16 cellular contexts compared by ENCODE assay signal in the genomic region with DNA sequence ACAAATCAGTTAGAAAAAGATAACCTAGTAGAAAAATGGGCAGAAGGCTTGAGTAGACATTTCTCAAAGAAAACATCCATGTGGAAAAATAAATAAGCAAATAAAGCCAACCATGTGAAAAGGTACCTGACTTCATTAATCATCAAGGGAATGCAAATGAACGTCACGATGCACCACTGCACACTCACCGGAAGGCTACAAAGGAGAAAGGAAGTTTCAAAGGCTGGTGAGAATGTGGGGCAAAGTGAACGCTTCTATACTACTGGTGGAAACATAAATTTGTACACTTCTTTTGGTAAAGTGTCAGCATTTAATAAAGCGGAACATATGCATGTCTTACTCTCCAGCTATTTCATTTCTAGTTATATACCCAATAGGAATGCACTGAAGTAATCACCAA.
A peak's percentile ranks its signal among the peaks of the same experiment; 100 is the strongest.
DNase-seq lines count a peak whose midpoint lies in the region; ATAC-seq, FAIRE-seq and TF ChIP-seq lines count a peak whose summit lies in the region.
"Had no signal": no experiment of that assay in that cellular context is flagged by ENCODE, and none has a peak within 500 bp of the region (broad histone marks: within the 10 kb centered on the region; RNA-seq: fewer than 3 reads in every experiment).

No MANE protein-coding gene starts in this region.

- no peak for TF ChIP-seq POLR2A in GM12892 (IDR thresholded peaks at IDR 0.05; ENCODE audit: low read depth, low read length)

- peak; percentile 14 for FAIRE-seq in GM12892 (lab: Jason Lieb, UNC)
- FAIRE-seq: K562 had no signal

- POLR2A ChIA-PET in CD8-positive, alpha-beta memory T cell (lab: Charles Lee), result no interaction called here

- H3K9me3 ChIP-seq in Karpas-422 (ENCODE audit: low read length), result no peaks in the 10 kb centered on the region
- H3K9me3 ChIP-seq in CD8-positive, alpha-beta memory T cell (ENCODE audit: low read length), result no peaks in the 10 kb centered on the region
- H3K9me3 ChIP-seq: SK-N-SH had no signal

- DNase-seq in GM12892 (ENCODE audit: insufficient read length) (no peak), Karpas-422 (peak; percentile 91), iris pigment epithelial cell (ENCODE audit: low read depth) (peak; percentile 9), T1000 (lab: John Stamatoyannopoulos, UW) (no peak)
- DNase-seq in stimulated activated CD4-positive, alpha-beta T cell treated with anti-CD3 and anti-CD28 coated beads, Interleukin-12 subunit alpha, Interleukin-12 subunit beta, amount 100 ng/mL, for 4 hours, result no peak
- no peak for DNase-seq in CD8-positive, alpha-beta memory T cell
- DNase-seq: Calu3, DMS53, NCI-H1436, NCI-H2029, NCI-H524, SHP77, SK-N-SH, T-cell had no signal

- peaks cover 41% of the 10 kb centered on the region for H3K4me1 ChIP-seq in Karpas-422 (ENCODE audit: low read length)
- no peaks in the 10 kb centered on the region for H3K4me1 ChIP-seq in CD8-positive, alpha-beta memory T cell (ENCODE audit: insufficient read depth, low read length)

- peaks cover 18% of the 10 kb centered on the region for H3K27me3 Mint-ChIP-seq in stimulated activated memory B cell treated with anti-CD40 and anti-IgM and Interleukin-4, amounts not matched to agents 10 μg/mL and 1 μg/mL and 100 μg/mL, for 72 hours
- peaks cover 23% of the 10 kb centered on the region in 2 donors for H3K27me3 Mint-ChIP-seq in CD8-positive, alpha-beta memory T cell

- H2AFZ ChIP-seq in Karpas-422 (ENCODE audit: low read length), result peak overlapping the region; percentile 68

- no peaks in the 10 kb centered on the region for H4K20me1 ChIP-seq in Karpas-422 (ENCODE audit: insufficient read depth, low read depth, low read length)

- peaks cover 7% of the 10 kb centered on the region for H3K4me1 Mint-ChIP-seq in stimulated activated memory B cell treated with anti-CD40 and anti-IgM and Interleukin-4, amounts not matched to agents 10 μg/mL and 1 μg/mL and 100 μg/mL, for 72 hours
- no peaks in the 10 kb centered on the region for H3K4me1 Mint-ChIP-seq in CD8-positive, alpha-beta memory T cell
- H3K4me1 Mint-ChIP-seq: T-cell had no signal

- H3K27ac ChIP-seq in Karpas-422 (ENCODE audit: low read length), result peak overlapping the region; percentile 90
- H3K27ac ChIP-seq in CD8-positive, alpha-beta memory T cell (ENCODE audit: low read depth, low read length), result no peak overlapping the region

- H3K9ac ChIP-seq in Karpas-422 (ENCODE audit: low read length), result no peak overlapping the region
- H3K9ac ChIP-seq: SK-N-SH had no signal

- no peaks in the 10 kb centered on the region for H3K9me2 ChIP-seq in Karpas-422 (replicated peaks; ENCODE audit: insufficient read depth, low read length)
- H3K9me2 ChIP-seq: SK-N-SH had no signal

- CTCF ChIA-PET in CD8-positive, alpha-beta memory T cell (lab: Charles Lee), result no interaction called here

- peaks cover 5% of the 10 kb centered on the region for H3K9me3 Mint-ChIP-seq in stimulated activated memory B cell treated with anti-CD40 and anti-IgM and Interleukin-4, amounts not matched to agents 10 μg/mL and 1 μg/mL and 100 μg/mL, for 72 hours
- peaks cover 9 to 15% (median 12%) of the 10 kb centered on the region in 5 donors for H3K9me3 Mint-ChIP-seq in CD8-positive, alpha-beta memory T cell

- no peaks in the 10 kb centered on the region for H3K27me3 ChIP-seq in Karpas-422 (ENCODE audit: low read length)
- no peaks in the 10 kb centered on the region for H3K27me3 ChIP-seq in CD8-positive, alpha-beta memory T cell (ENCODE audit: insufficient read depth, low read length, poor library complexity, severe bottlenecking)

- peak overlapping the region; percentile 14; the same call in 1 of the 2 replicates for H3K4me3 ChIP-seq in Karpas-422 (ENCODE audit: low read length)
- no peak overlapping the region for H3K4me3 ChIP-seq in CD8-positive, alpha-beta memory T cell (ENCODE audit: low read length)
- H3K4me3 ChIP-seq: K562 had no signal

- H3K4me2 ChIP-seq in Karpas-422 (ENCODE audit: low read depth, low read length, poor library complexity, severe bottlenecking), result peak overlapping the region; percentile 55
- H3K4me2 ChIP-seq: SK-N-SH had no signal

- H3K79me2 ChIP-seq in Karpas-422 (ENCODE audit: low read length), result no peaks in the 10 kb centered on the region

- H3K36me3 Mint-ChIP-seq in stimulated activated memory B cell treated with anti-CD40 and anti-IgM and Interleukin-4, amounts not matched to agents 10 μg/mL and 1 μg/mL and 100 μg/mL, for 72 hours, result peaks cover 8% of the 10 kb centered on the region
- peaks cover 0 to 13% (median 2%) of the 10 kb centered on the region in 3 donors for H3K36me3 Mint-ChIP-seq in CD8-positive, alpha-beta memory T cell

- no peak overlapping the region for H3K4me3 Mint-ChIP-seq in stimulated activated memory B cell treated with anti-CD40 and anti-IgM and Interleukin-4, amounts not matched to agents 10 μg/mL and 1 μg/mL and 100 μg/mL, for 72 hours
- no peak overlapping the region for H3K4me3 Mint-ChIP-seq in CD8-positive, alpha-beta memory T cell
- H3K4me3 Mint-ChIP-seq: T-cell had no signal

- no peak overlapping the region for H3K27ac Mint-ChIP-seq in stimulated activated memory B cell treated with anti-CD40 and anti-IgM and Interleukin-4, amounts not matched to agents 10 μg/mL and 1 μg/mL and 100 μg/mL, for 72 hours
- no peak overlapping the region for H3K27ac Mint-ChIP-seq in CD8-positive, alpha-beta memory T cell
- H3K27ac Mint-ChIP-seq: T-cell had no signal

- peak; percentile 66 for ATAC-seq in stimulated activated memory B cell treated with anti-CD40 and anti-IgM and Interleukin-4, amounts not matched to agents 10 μg/mL and 1 μg/mL and 100 μg/mL, for 72 hours
- ATAC-seq: K562, T-cell had no signal

- H3K36me3 ChIP-seq in Karpas-422 (ENCODE audit: insufficient read depth, low read length), result no peaks in the 10 kb centered on the region
- H3K36me3 ChIP-seq in CD8-positive, alpha-beta memory T cell (ENCODE audit: insufficient read depth, low read length), result no peaks in the 10 kb centered on the region

Comparison
In these comparisons a context has a peak if more than half of its experiments do, and no peak if none do; other contexts are left out.
1. DNase-seq: peak in Karpas-422 (single experiment) and iris pigment epithelial cell (single experiment); none in GM12892 (single experiment), stimulated activated CD4-positive, alpha-beta T cell treated with anti-CD3 and anti-CD28 coated beads, Interleukin-12 subunit alpha, Interleukin-12 subunit beta, amount 100 ng/mL, for 4 hours (single experiment), T1000 (single experiment) and CD8-positive, alpha-beta memory T cell (0 of 5).